ENCODE assay signal across 1 cellular context in the genomic region with DNA sequence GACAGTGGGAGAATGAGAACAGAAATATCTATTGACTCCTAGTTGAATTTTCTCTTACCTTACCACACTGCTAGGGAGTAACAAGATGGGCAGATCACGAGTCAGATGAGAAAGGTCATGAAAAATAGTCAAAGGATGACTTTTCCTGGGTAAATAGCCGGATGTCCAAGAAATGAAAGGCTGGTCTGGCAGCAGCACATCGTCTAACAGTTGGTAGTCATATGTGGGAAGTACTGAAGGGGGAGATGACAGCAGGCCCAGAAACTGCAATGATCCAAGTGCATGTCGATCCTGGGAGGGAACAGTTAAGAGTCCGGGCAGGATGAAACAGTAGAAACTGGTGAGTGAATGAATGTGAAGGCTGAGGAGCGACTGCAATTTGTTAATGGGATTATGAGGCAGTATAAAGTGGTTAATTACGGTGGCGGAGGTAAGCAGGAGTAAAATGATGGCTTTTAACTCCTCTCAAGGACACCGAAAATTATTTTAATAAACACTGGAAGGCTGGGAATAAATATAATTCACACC.
A peak's percentile ranks its signal among the peaks of the same experiment; 100 is the strongest.
TF ChIP-seq lines count a peak whose summit lies in the region.

No MANE protein-coding gene starts in this region.

TF ChIP-seq in K562, 482 proteins besides CTCF, POLR2A, EP300 and RAD21 (continued from another document):
- TF ChIP-seq, protein P1, sequence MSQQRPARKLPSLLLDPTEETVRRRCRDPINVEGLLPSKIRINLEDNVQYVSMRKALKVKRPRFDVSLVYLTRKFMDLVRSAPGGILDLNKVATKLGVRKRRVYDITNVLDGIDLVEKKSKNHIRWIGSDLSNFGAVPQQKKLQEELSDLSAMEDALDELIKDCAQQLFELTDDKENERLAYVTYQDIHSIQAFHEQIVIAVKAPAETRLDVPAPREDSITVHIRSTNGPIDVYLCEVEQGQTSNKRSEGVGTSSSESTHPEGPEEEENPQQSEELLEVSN (IDR thresholded peaks at IDR 0.05; ENCODE audit: borderline replicate concordance in 1 of 2, extremely low read depth in 1 of 2, insufficient read depth in 1 of 2, insufficient read length in 1 of 2, low read depth in 1 of 2, low read length in 1 of 2, poor library complexity in 1 of 2, severe bottlenecking in 1 of 2): peak in 1 of 2 experiments; percentile 12
- no peak for TF ChIP-seq PTRF (tag; IDR thresholded peaks at IDR 0.05)
